Comparison of ENCODE assay signal across 21 cellular contexts in the genomic region with DNA sequence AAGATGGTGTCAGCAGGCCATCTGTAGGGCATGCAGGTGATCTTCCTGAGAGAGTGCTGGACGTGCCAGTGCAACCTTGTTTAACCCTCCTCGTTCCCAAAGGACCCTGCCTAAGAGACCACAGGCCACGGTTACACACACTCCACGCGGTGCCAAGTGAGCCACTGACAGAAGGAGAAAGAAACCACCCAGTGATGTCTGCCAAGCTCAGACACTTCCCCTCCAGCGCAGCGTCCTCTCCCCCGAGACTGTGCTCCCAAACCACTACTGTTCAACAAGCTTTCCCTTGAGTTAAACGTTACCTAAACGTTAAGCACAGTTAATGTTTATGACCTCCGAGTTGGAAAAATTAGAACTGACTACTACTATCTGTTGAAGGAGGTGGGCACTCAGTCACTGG.
"Had no signal": no experiment of that assay in that cellular context is flagged by ENCODE, and none has a peak within 500 bp of the region (broad histone marks: within the 10 kb centered on the region; RNA-seq: fewer than 3 reads in every experiment).

No MANE protein-coding gene starts in this region.

- H3K4me3 ChIP-seq: colonic mucosa, esophagus squamous epithelium, gastrocnemius medialis, left ventricle myocardium inferior, pancreas, psoas muscle, thyroid gland had no signal

- H3K36me3 ChIP-seq: brain microvascular endothelial cell, colonic mucosa, esophagus squamous epithelium, gastrocnemius medialis, left ventricle myocardium inferior, pancreas, thyroid gland had no signal

- H3K27me3 ChIP-seq: colonic mucosa, gastrocnemius medialis, pancreas, thyroid gland had no signal

- H3K9me3 ChIP-seq: colonic mucosa, esophagus squamous epithelium, gastrocnemius medialis, left ventricle myocardium inferior, pancreas, psoas muscle, thyroid gland had no signal

- H3K27ac ChIP-seq: brain microvascular endothelial cell, colonic mucosa, gastrocnemius medialis, left ventricle myocardium inferior, pancreas, psoas muscle, thyroid gland had no signal

- H3K4me1 ChIP-seq: colonic mucosa, esophagus squamous epithelium, gastrocnemius medialis, left ventricle myocardium inferior, pancreas, psoas muscle, thyroid gland had no signal

- DNase-seq: activated CD8-positive, alpha-beta memory T cell treated with anti-CD3 and anti-CD28 coated beads for 24 hours; activated CD8-positive, alpha-beta memory T cell treated with anti-CD3 and anti-CD28 coated beads, Interleukin-2, amount 50 U/mL, for 4 hours; activated T-cell treated with anti-CD3 and anti-CD28 coated beads, Interleukin-2, amount 50 U/mL, for 24 hours; aorta; brain microvascular endothelial cell; colonic mucosa; endodermal cell; esophagus squamous epithelium; gastrocnemius medialis; hippocampal formation; kidney glomerular epithelial cell; left ventricle myocardium inferior; pancreas; psoas muscle; right cardiac atrium; stimulated activated CD4-positive, alpha-beta T cell treated with anti-CD3 and anti-CD28 coated beads, Interleukin-12 subunit alpha, Interleukin-12 subunit beta, amount 100 ng/mL, for 4 hours; stimulated activated CD4-positive, alpha-beta T cell treated with anti-CD3 and anti-CD28 coated beads, Interleukin-4, amount 100 ng/mL, for 4 hours; thyroid gland had no signal

- ATAC-seq: activated naive CD4-positive, alpha-beta T cell treated with anti-CD3 and anti-CD28 coated beads, Interleukin-2, amount 50 U/mL, for 72 hours; activated T-helper 17 cell treated with anti-CD3 and anti-CD28 coated beads, Interleukin-2, amount 50 U/mL, for 72 hours; gastrocnemius medialis; pancreas; psoas muscle; right cardiac atrium; WTC11 had no signal
